Comparison of ENCODE assay signal across 8 cellular contexts in genomic region chr9:33076360-33077004, GRCh38. TPM values are rescaled to one million over a fixed set of nuclear protein-coding genes. Genes with fewer than 3 reads are reported as not detected.
A peak's percentile ranks its signal among the peaks of the same experiment; 100 is the strongest.
DNase-seq lines count a peak whose midpoint lies in the region; ATAC-seq lines count a peak whose summit lies in the region.

Gene SMU1 (minus strand): TSS chr9:33076674. CDS start chr9:33076608, 66 bp downstream.

- H3K27me3 Mint-ChIP-seq in effector memory CD8-positive, alpha-beta T cell: no peaks in the 10 kb centered on the region

- H3K4me3 Mint-ChIP-seq in effector memory CD8-positive, alpha-beta T cell: peak within 1 kb of the TSS; percentile 89 to 94

- peak; percentile 99 for ATAC-seq in GM21360 (IDR thresholded peaks at IDR 0.05; ENCODE audit: unreplicated experiment)
- peak; percentile 95 for ATAC-seq in effector memory CD8-positive, alpha-beta T cell (replicated peaks)

- peak; percentile 96 for DNase-seq in COLO668 (lab: John Stamatoyannopoulos, UW; ENCODE audit: unreplicated experiment)
- peak; percentile 99 for DNase-seq in HT1080 (ENCODE audit: low read depth)
- peak; percentile 98 for DNase-seq in NOMO-1 treated with DMSO at 0.1 percent for 48 hours (lab: John Stamatoyannopoulos, UW; ENCODE audit: unreplicated experiment)
- DNase-seq in activated CD8-positive, alpha-beta memory T cell treated with anti-CD3 and anti-CD28 coated beads for 4 hours (ENCODE audit: low read depth in 2 of 2): peak; percentile 85 to 93
- peak; percentile 92 to 93 (median 92) for DNase-seq in effector memory CD8-positive, alpha-beta T cell
- DNase-seq in medulla oblongata (ENCODE audit: extremely low spot score): peak; percentile 98
- peak; percentile 90 for DNase-seq in stimulated activated CD8-positive, alpha-beta memory T cell treated with anti-CD3 and anti-CD28 coated beads, Interleukin-12 subunit alpha, Interleukin-12 subunit beta, amount 100 ng/mL, for 1 hour (ENCODE audit: low read depth)

- H3K36me3 Mint-ChIP-seq in effector memory CD8-positive, alpha-beta T cell (ENCODE audit: insufficient read depth): peaks cover 51% of the 10 kb centered on the region

- peak within 1 kb of the TSS; percentile 98 to 100 for H3K27ac Mint-ChIP-seq in effector memory CD8-positive, alpha-beta T cell

- peaks cover 13 to 20% of the 10 kb centered on the region in 2 donors for H3K4me1 Mint-ChIP-seq in effector memory CD8-positive, alpha-beta T cell (ENCODE audit: low read depth in 2 of 2)

- H3K9me3 Mint-ChIP-seq in effector memory CD8-positive, alpha-beta T cell: no peaks in the 10 kb centered on the region

RNA-seq across cellular contexts. Expression of gene SMU1, which starts in this region (rescaled TPM):
- total RNA-seq in HT1080 (2014; rRNA removed; shearing (Covaris generic)): 29.6 and 36.3 TPM in 2 replicates
- polyA plus RNA-seq in HT1080 (2015; cell fraction: cytosol; rRNA removed): 22.3 and 25.6 TPM in 2 replicates
- 29.7 and 33.1 TPM in 2 replicates for polyA plus RNA-seq in HT1080 (2015; cell fraction: nucleus; rRNA removed)

Comparison
In these comparisons a context has a peak if more than half of its experiments do, and no peak if none do; other contexts are left out.
1. Peak in every context shown above with its lines: DNase-seq and ATAC-seq.